In genomic region chr2:30206461-30207430, GRCh38 we compare ENCODE assay signal across 1 cellular context.
TF ChIP-seq lines count a peak whose summit lies in the region.

No MANE protein-coding gene starts in this region.

TF ChIP-seq in HepG2, 621 proteins besides CTCF, POLR2A, EP300 and RAD21:
- TF ChIP-seq TAF15 (IDR thresholded peaks at IDR 0.05; ENCODE audit: low read depth, low read length, poor library complexity, severe bottlenecking): no peak
- no peak for TF ChIP-seq ZNF138 (CRISPR knock-in tag; IDR thresholded peaks at IDR 0.05; ENCODE audit: low read depth)
- no peak for TF ChIP-seq KMT2B (CRISPR knock-in tag; IDR thresholded peaks at IDR 0.05)
- no peak for TF ChIP-seq JARID2 (CRISPR knock-in tag; IDR thresholded peaks at IDR 0.05; ENCODE audit: insufficient replicate concordance)
- no peak for TF ChIP-seq ZKSCAN1 (IDR thresholded peaks at IDR 0.05; ENCODE audit: low read length)
- TF ChIP-seq, protein P1, sequence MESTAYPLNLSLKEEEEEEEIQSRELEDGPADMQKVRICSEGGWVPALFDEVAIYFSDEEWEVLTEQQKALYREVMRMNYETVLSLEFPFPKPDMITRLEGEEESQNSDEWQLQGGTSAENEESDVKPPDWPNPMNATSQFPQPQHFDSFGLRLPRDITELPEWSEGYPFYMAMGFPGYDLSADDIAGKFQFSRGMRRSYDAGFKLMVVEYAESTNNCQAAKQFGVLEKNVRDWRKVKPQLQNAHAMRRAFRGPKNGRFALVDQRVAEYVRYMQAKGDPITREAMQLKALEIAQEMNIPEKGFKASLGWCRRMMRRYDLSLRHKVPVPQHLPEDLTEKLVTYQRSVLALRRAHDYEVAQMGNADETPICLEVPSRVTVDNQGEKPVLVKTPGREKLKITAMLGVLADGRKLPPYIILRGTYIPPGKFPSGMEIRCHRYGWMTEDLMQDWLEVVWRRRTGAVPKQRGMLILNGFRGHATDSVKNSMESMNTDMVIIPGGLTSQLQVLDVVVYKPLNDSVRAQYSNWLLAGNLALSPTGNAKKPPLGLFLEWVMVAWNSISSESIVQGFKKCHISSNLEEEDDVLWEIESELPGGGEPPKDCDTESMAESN (CRISPR knock-in tag; conservative IDR thresholded peaks at IDR 0.05): no peak
- no peak for TF ChIP-seq PRDM15 (CRISPR knock-in tag; IDR thresholded peaks at IDR 0.05)
- no peak for TF ChIP-seq ZFP36L1 (CRISPR knock-in tag; IDR thresholded peaks at IDR 0.05)
- no peak for TF ChIP-seq ZNF335 (CRISPR knock-in tag; IDR thresholded peaks at IDR 0.05)
- TF ChIP-seq POGZ (CRISPR knock-in tag; IDR thresholded peaks at IDR 0.05): no peak
- TF ChIP-seq, protein P2, sequence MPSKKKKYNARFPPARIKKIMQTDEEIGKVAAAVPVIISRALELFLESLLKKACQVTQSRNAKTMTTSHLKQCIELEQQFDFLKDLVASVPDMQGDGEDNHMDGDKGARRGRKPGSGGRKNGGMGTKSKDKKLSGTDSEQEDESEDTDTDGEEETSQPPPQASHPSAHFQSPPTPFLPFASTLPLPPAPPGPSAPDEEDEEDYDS (CRISPR knock-in tag; IDR thresholded peaks at IDR 0.05): no peak
- no peak for TF ChIP-seq MAFF (IDR thresholded peaks at IDR 0.05; ENCODE audit: low read depth, low read length)
- TF ChIP-seq, protein P3, sequence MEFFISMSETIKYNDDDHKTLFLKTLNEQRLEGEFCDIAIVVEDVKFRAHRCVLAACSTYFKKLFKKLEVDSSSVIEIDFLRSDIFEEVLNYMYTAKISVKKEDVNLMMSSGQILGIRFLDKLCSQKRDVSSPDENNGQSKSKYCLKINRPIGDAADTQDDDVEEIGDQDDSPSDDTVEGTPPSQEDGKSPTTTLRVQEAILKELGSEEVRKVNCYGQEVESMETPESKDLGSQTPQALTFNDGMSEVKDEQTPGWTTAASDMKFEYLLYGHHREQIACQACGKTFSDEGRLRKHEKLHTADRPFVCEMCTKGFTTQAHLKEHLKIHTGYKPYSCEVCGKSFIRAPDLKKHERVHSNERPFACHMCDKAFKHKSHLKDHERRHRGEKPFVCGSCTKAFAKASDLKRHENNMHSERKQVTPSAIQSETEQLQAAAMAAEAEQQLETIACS (CRISPR knock-in tag; IDR thresholded peaks at IDR 0.05): no peak
- TF ChIP-seq NR2F2 (IDR thresholded peaks at IDR 0.05; ENCODE audit: borderline replicate concordance, low read depth): no peak
- no peak for TF ChIP-seq ETV6 (CRISPR knock-in tag; conservative IDR thresholded peaks at IDR 0.05)
